26 cellular contexts compared by ENCODE assay signal in the genomic region with DNA sequence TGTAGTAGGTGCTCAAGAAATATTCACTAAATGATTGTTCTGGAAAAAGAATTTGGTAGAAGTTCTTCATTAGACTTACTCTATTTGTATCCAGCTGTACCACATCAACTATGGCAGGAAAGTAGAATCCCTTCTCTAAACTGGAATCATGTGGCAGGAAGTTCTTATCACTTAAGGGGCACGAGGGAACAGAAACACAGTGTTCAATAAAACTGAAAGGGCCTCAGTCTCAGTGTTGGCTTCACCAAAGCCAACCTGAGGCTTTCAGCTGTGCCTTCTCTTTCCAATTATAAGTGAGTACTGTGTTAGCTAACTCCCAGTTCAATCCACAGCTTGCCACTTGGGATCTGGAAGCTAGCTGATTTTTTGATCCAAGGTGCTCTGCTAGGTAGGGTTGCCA.
"Had no signal": no experiment of that assay in that cellular context is flagged by ENCODE, and none has a peak within 500 bp of the region (broad histone marks: within the 10 kb centered on the region; RNA-seq: fewer than 3 reads in every experiment).

No MANE protein-coding gene starts in this region.

- DNase-seq: activated CD4-positive, alpha-beta memory T cell treated with anti-CD3 and anti-CD28 coated beads, Interleukin-2, amount 10 ng/mL, durations not matched to agents 7 days and 5 days; activated CD4-positive, alpha-beta T cell treated with anti-CD3 and anti-CD28 coated beads for 1 hour; activated CD4-positive, alpha-beta T cell treated with anti-CD3 and anti-CD28 coated beads for 36 hours; activated CD4-positive, alpha-beta T cell treated with anti-CD3 and anti-CD28 coated beads for 48 hours; activated CD4-positive, alpha-beta T cell treated with anti-CD3 and anti-CD28 coated beads, Interleukin-2, amount 10 ng/mL, durations not matched to agents 7 days and 5 days; activated CD4-positive, alpha-beta T cell treated with anti-CD3 and anti-CD28 coated beads, Interleukin-2, amount 50 U/mL, for 48 hours; activated CD4-positive, CD25-positive, alpha-beta regulatory T cell; activated CD8-positive, alpha-beta memory T cell treated with anti-CD3 and anti-CD28 coated beads for 24 hours; activated CD8-positive, alpha-beta memory T cell treated with anti-CD3 and anti-CD28 coated beads, Interleukin-2, amount 10 ng/mL, durations not matched to agents 7 days and 5 days; activated CD8-positive, alpha-beta memory T cell treated with anti-CD3 and anti-CD28 coated beads, Interleukin-2, amount 50 U/mL, for 48 hours; activated CD8-positive, alpha-beta T cell treated with anti-CD3 and anti-CD28 coated beads, Interleukin-2, amount 10 ng/mL, durations not matched to agents 7 days and 5 days; activated effector memory CD4-positive, alpha-beta T cell treated with Interleukin-2 at 50 U/mL for 16 hours; activated gamma-delta T cell; activated naive CD4-positive, alpha-beta T cell treated with anti-CD3 and anti-CD28 coated beads, Interleukin-2, amount 10 ng/mL, durations not matched to agents 7 days and 5 days; activated naive CD4-positive, alpha-beta T cell treated with Interleukin-2 at 50 U/mL for 16 hours; activated naive CD8-positive, alpha-beta T cell treated with anti-CD3 and anti-CD28 coated beads, Interleukin-2, amount 10 ng/mL, durations not matched to agents 7 days and 5 days; activated naive CD8-positive, alpha-beta T cell treated with anti-CD3 and anti-CD28 coated beads, Interleukin-2, amount 50 U/mL, for 24 hours; activated T-cell treated with anti-CD3 and anti-CD28 coated beads, Interleukin-2, amount 50 U/mL, for 24 hours; activated T-cell treated with anti-CD3 and anti-CD28 coated beads, Interleukin-2, amount 50 U/mL, for 48 hours; amygdala; anterior cingulate cortex; caudate nucleus; cerebellar nuclear complex; T-helper 2 cell; T-helper 9 cell; WERI-Rb-1 had no signal
